12 cellular contexts compared by ENCODE assay signal in genomic region chr9:113468716-113469448, GRCh38. TPM values are rescaled to one million over a fixed set of nuclear protein-coding genes. Genes with fewer than 3 reads are reported as not detected.
DNase-seq lines count a peak whose midpoint lies in the region; ATAC-seq, FAIRE-seq and TF ChIP-seq lines count a peak whose summit lies in the region.
"Had no signal": no experiment of that assay in that cellular context is flagged by ENCODE, and none has a peak within 500 bp of the region (broad histone marks: within the 10 kb centered on the region; RNA-seq: fewer than 3 reads in every experiment).

No MANE protein-coding gene starts in this region.

- peak overlapping the region in 1 of 2 experiments; percentile 85; a peak in 2 of 4 replicates for H3K27ac ChIP-seq in SK-N-SH (ENCODE audit: low read depth in 2 of 2, low read length in 1 of 2)
- peak overlapping the region; percentile 70 for H3K27ac ChIP-seq in left ventricle myocardium inferior (replicated peaks)
- H3K27ac ChIP-seq in hepatocyte, result no peak overlapping the region
- H3K27ac ChIP-seq: vagina had no signal

- TF ChIP-seq RAD21 in SK-N-SH (IDR thresholded peaks at IDR 0.05; ENCODE audit: low read length), result no peak

- H3K27me3 Mint-ChIP-seq in activated naive CD8-positive, alpha-beta T cell treated with anti-CD3 and anti-CD28 coated beads, Interleukin-2, amount 50 U/mL, for 24 hours, result no peaks in the 10 kb centered on the region
- H3K27me3 Mint-ChIP-seq: activated naive CD4-positive, alpha-beta T cell treated with anti-CD3 and anti-CD28 coated beads, Interleukin-2, amount 50 U/mL, for 24 hours had no signal

- no peak overlapping the region for H3K4me3 ChIP-seq in SK-N-SH (ENCODE audit: low read depth in 2 of 2, low read length in 1 of 2)
- no peak overlapping the region for H3K4me3 ChIP-seq in left ventricle myocardium inferior
- no peak overlapping the region for H3K4me3 ChIP-seq in hepatocyte
- H3K4me3 ChIP-seq: vagina had no signal

- H3K27ac Mint-ChIP-seq in activated naive CD8-positive, alpha-beta T cell treated with anti-CD3 and anti-CD28 coated beads, Interleukin-2, amount 50 U/mL, for 24 hours, result no peak overlapping the region
- H3K27ac Mint-ChIP-seq: activated naive CD4-positive, alpha-beta T cell treated with anti-CD3 and anti-CD28 coated beads, Interleukin-2, amount 50 U/mL, for 24 hours had no signal

- no peaks in the 10 kb centered on the region for H3K27me3 ChIP-seq in SK-N-SH (ENCODE audit: insufficient read depth)
- H3K27me3 ChIP-seq in left ventricle myocardium inferior (ENCODE audit: low read depth), result peaks cover 4% of the 10 kb centered on the region
- no peaks in the 10 kb centered on the region for H3K27me3 ChIP-seq in hepatocyte
- H3K27me3 ChIP-seq: vagina had no signal

- H3K36me3 ChIP-seq in SK-N-SH (replicated peaks in 1 of 2; ENCODE audit: control insufficient read depth in 1 of 2, insufficient read depth in 2 of 2, low read length in 1 of 2) (no peaks in the 10 kb centered on the region), left ventricle myocardium inferior (no peaks in the 10 kb centered on the region), hepatocyte (replicated peaks; ENCODE audit: insufficient read depth, low read depth) (no peaks in the 10 kb centered on the region)
- H3K36me3 ChIP-seq: vagina had no signal

- POLR2A ChIA-PET in SK-N-SH (lab: Yijun Ruan, JAX), result interaction anchor here (0.9 kb wide), 1 partner anchor 28 kb away, joined by 3 read pairs; no protein-coding TSS in a partner anchor

- DNase-seq in COLO668 (lab: John Stamatoyannopoulos, UW; ENCODE audit: unreplicated experiment), result peak; percentile 65
- DNase-seq in SK-N-SH, result peak; percentile 75
- peak; percentile 35 for DNase-seq in left ventricle myocardium inferior
- peak; percentile 55 for DNase-seq in pons (ENCODE audit: low spot score)
- DNase-seq in hepatocyte (ENCODE audit: low spot score), result no peak
- no peak for DNase-seq in activated naive CD8-positive, alpha-beta T cell treated with anti-CD3 and anti-CD28 coated beads, Interleukin-2, amount 50 U/mL, for 24 hours
- no peak for DNase-seq in RPMI8226
- DNase-seq in GM12891 (ENCODE audit: insufficient read length, low spot score), result no peak
- DNase-seq: NCI-H446 treated with DMSO at 0.1 percent for 48 hours had no signal

- TF ChIP-seq CTCF in SK-N-SH (IDR thresholded peaks at IDR 0.05), result no peak
- no peak for TF ChIP-seq CTCF in left ventricle myocardium inferior (IDR thresholded peaks at IDR 0.05; ENCODE audit: borderline replicate concordance)
- TF ChIP-seq CTCF in hepatocyte (IDR thresholded peaks at IDR 0.05; ENCODE audit: poor library complexity), result no peak

- no peak overlapping the region for H3K4me3 Mint-ChIP-seq in activated naive CD8-positive, alpha-beta T cell treated with anti-CD3 and anti-CD28 coated beads, Interleukin-2, amount 50 U/mL, for 24 hours
- H3K4me3 Mint-ChIP-seq: activated naive CD4-positive, alpha-beta T cell treated with anti-CD3 and anti-CD28 coated beads, Interleukin-2, amount 50 U/mL, for 24 hours had no signal

- no peaks in the 10 kb centered on the region for H3K36me3 Mint-ChIP-seq in activated naive CD8-positive, alpha-beta T cell treated with anti-CD3 and anti-CD28 coated beads, Interleukin-2, amount 50 U/mL, for 24 hours (ENCODE audit: low read depth)
- H3K36me3 Mint-ChIP-seq: activated naive CD4-positive, alpha-beta T cell treated with anti-CD3 and anti-CD28 coated beads, Interleukin-2, amount 50 U/mL, for 24 hours had no signal

- no peaks in the 10 kb centered on the region for H3F3A ChIP-seq in SK-N-SH (replicated peaks; ENCODE audit: insufficient read depth)

- H3K4me1 ChIP-seq in SK-N-SH (ENCODE audit: control insufficient read depth in 1 of 2, insufficient read depth in 2 of 2, low read depth in 1 of 2, low read length in 1 of 2) (peaks cover 0 to 27% of the 10 kb centered on the region in 2 experiments; a peak in 2 of 4 replicates), left ventricle myocardium inferior (peaks cover 17% of the 10 kb centered on the region), hepatocyte (ENCODE audit: insufficient read depth) (peaks cover 6% of the 10 kb centered on the region)

- no peak overlapping the region for H3K9ac ChIP-seq in SK-N-SH

- peaks cover 7% of the 10 kb centered on the region for H3K9me3 Mint-ChIP-seq in activated naive CD8-positive, alpha-beta T cell treated with anti-CD3 and anti-CD28 coated beads, Interleukin-2, amount 50 U/mL, for 24 hours
- H3K9me3 Mint-ChIP-seq: activated naive CD4-positive, alpha-beta T cell treated with anti-CD3 and anti-CD28 coated beads, Interleukin-2, amount 50 U/mL, for 24 hours had no signal

- H3K9me3 ChIP-seq in SK-N-SH (peaks cover 5% of the 10 kb centered on the region; the same call in 1 of the 2 replicates), left ventricle myocardium inferior (replicated peaks) (peaks cover 6% of the 10 kb centered on the region), hepatocyte (ENCODE audit: low read depth) (no peaks in the 10 kb centered on the region)
- H3K9me3 ChIP-seq: vagina had no signal

- H3K4me1 Mint-ChIP-seq in activated naive CD8-positive, alpha-beta T cell treated with anti-CD3 and anti-CD28 coated beads, Interleukin-2, amount 50 U/mL, for 24 hours, result peaks cover 2% of the 10 kb centered on the region
- H3K4me1 Mint-ChIP-seq: activated naive CD4-positive, alpha-beta T cell treated with anti-CD3 and anti-CD28 coated beads, Interleukin-2, amount 50 U/mL, for 24 hours had no signal

- peak in 1 of 2 experiments; percentile 4; a peak in 1 of 4 replicates for TF ChIP-seq EP300 in SK-N-SH (IDR thresholded peaks at IDR 0.05; ENCODE audit: borderline replicate concordance in 1 of 2, low read depth in 1 of 2, low read length in 1 of 2)

- no peaks in the 10 kb centered on the region for H3K79me2 ChIP-seq in SK-N-SH (ENCODE audit: insufficient read depth)
- peaks cover 33% of the 10 kb centered on the region for H3K79me2 ChIP-seq in hepatocyte

- FAIRE-seq in GM12891 (lab: Jason Lieb, UNC), result no peak
- FAIRE-seq: TTC549 had no signal

- no peak overlapping the region for H3K4me2 ChIP-seq in SK-N-SH
- H3K4me2 ChIP-seq in hepatocyte, result no peak overlapping the region

- TF ChIP-seq POLR2A in GM12891 (IDR thresholded peaks at IDR 0.05; ENCODE audit: low read depth, low read length), result no peak

- no peaks in the 10 kb centered on the region for H4K20me1 ChIP-seq in SK-N-SH (ENCODE audit: insufficient read depth)
- no peaks in the 10 kb centered on the region for H4K20me1 ChIP-seq in hepatocyte (ENCODE audit: insufficient read depth, poor library complexity, severe bottlenecking)

- H3K9me2 ChIP-seq in SK-N-SH (no peaks in the 10 kb centered on the region), hepatocyte (replicated peaks; ENCODE audit: insufficient read depth) (no peaks in the 10 kb centered on the region)

- CTCF ChIA-PET in SK-N-SH (lab: Yijun Ruan, JAX), result interaction anchor here (1.1 to 1.9 kb wide), 7 partner anchors 110 to 189 kb away, joined by 3 to 8 read pairs (median 4); no protein-coding TSS in a partner anchor

- ATAC-seq in activated naive CD8-positive, alpha-beta T cell treated with anti-CD3 and anti-CD28 coated beads, Interleukin-2, amount 50 U/mL, for 24 hours, result no peak

- no peak overlapping the region for H2AFZ ChIP-seq in SK-N-SH (ENCODE audit: low read depth)
- H2AFZ ChIP-seq in hepatocyte, result no peak overlapping the region

- WGBS in SK-N-SH (ENCODE audit: low lambda C conversion rate), result 52% methylated on average over 5 of the region's 6 CpGs
- WGBS in hepatocyte (ENCODE audit: low lambda C conversion rate, missing lambda C conversion rate), result 60% methylated on average over 6 of the region's 6 CpGs

- intact Hi-C loops in left ventricle myocardium inferior (cut with micrococcal nuclease), result no loop called here

TF ChIP-seq in SK-N-SH, 30 proteins besides CTCF, POLR2A, EP300 and RAD21 (continues in another document):
- no peak for TF ChIP-seq MAX (IDR thresholded peaks at IDR 0.05; ENCODE audit: low read depth)

TF ChIP-seq in GM12891, 5 proteins besides CTCF, POLR2A, EP300 and RAD21:
- TF ChIP-seq POU2F2 (IDR thresholded peaks at IDR 0.05; ENCODE audit: low read depth, low read length) (no peak), POLR2AphosphoS5 (IDR thresholded peaks at IDR 0.05; ENCODE audit: low read depth, low read length) (no peak), TAF1 (IDR thresholded peaks at IDR 0.05; ENCODE audit: low read depth, low read length) (no peak), SPI1 (IDR thresholded peaks at IDR 0.05; ENCODE audit: low read depth, low read length) (no peak), PAX5 (IDR thresholded peaks at IDR 0.05; ENCODE audit: insufficient read depth, low read length, severe bottlenecking) (no peak)

RNA-seq across cellular contexts. Expression of gene RGS3, which starts 5.4 kb away (rescaled TPM):
- polyA plus RNA-seq in SK-N-SH (2012; rRNA removed) (50.6 and 60.7 TPM in 2 replicates), hepatocyte (62.7 and 78.2 TPM in 2 replicates)
- polyA plus RNA-seq in SK-N-SH (2012; cell fraction: cytosol; rRNA removed), result 30.9 and 42.1 TPM in 2 replicates
- polyA plus RNA-seq in SK-N-SH (2012; cell fraction: nucleus; rRNA removed), result 66.8 and 95.4 TPM in 2 replicates
- total RNA-seq in left ventricle myocardium inferior (187 TPM), hepatocyte (47.0 and 48.0 TPM in 2 replicates)
- polyA plus RNA-seq in GM12891 (2012; ENCODE audit: low read depth, missing spikeins), result 37.2 TPM

RNA-seq across cellular contexts. Expression of gene C9orf43, which starts 58.3 kb away (rescaled TPM):
- 0.47 and 0.58 TPM in 2 replicates for polyA plus RNA-seq in SK-N-SH (2012; rRNA removed)
- polyA plus RNA-seq in SK-N-SH (2012; cell fraction: cytosol; rRNA removed), result 0.67 and 0.98 TPM in 2 replicates
- polyA plus RNA-seq in SK-N-SH (2012; cell fraction: nucleus; rRNA removed), result 0.92 and 1.2 TPM in 2 replicates
- 0.14 TPM for total RNA-seq in left ventricle myocardium inferior
- 0.36 and 0.53 TPM in 2 replicates for total RNA-seq in hepatocyte
- polyA plus RNA-seq in hepatocyte, result 0.07 and 0.69 TPM in 2 replicates
- polyA plus RNA-seq in GM12891 (2012; ENCODE audit: low read depth, missing spikeins), result 0.58 TPM
- total RNA-seq: vagina had no signal

RNA-seq across cellular contexts. Expression of gene POLE3, which starts 58.4 kb away (rescaled TPM):
- 40.1 and 48.3 TPM in 2 replicates for polyA plus RNA-seq in SK-N-SH (2012; rRNA removed)
- 46.8 and 48.8 TPM in 2 replicates for polyA plus RNA-seq in SK-N-SH (2012; cell fraction: cytosol; rRNA removed)
- 53.7 and 57.8 TPM in 2 replicates for polyA plus RNA-seq in SK-N-SH (2012; cell fraction: nucleus; rRNA removed)
- 22.5 TPM for total RNA-seq in left ventricle myocardium inferior
- 32.5 and 35.3 TPM in 2 replicates for total RNA-seq in hepatocyte
- polyA plus RNA-seq in hepatocyte, result 35.1 and 36.8 TPM in 2 replicates
- polyA plus RNA-seq in GM12891 (2012; ENCODE audit: low read depth, missing spikeins), result 48.7 TPM

Comparison
In these comparisons a context has a peak if more than half of its experiments do, and no peak if none do; other contexts are left out.
1. DNase-seq: peak in COLO668 (single experiment), SK-N-SH (single experiment), left ventricle myocardium inferior (single experiment) and pons (single experiment); none in hepatocyte (single experiment), activated naive CD8-positive, alpha-beta T cell treated with anti-CD3 and anti-CD28 coated beads, Interleukin-2, amount 50 U/mL, for 24 hours (single experiment), RPMI8226 (single experiment) and GM12891 (single experiment).